In genomic region chr2:42832289-42832634, GRCh38 we compare ENCODE assay signal across 10 cellular contexts. TPM values are rescaled to one million over a fixed set of nuclear protein-coding genes. Genes with fewer than 3 reads are reported as not detected.
"Had no signal": no experiment of that assay in that cellular context is flagged by ENCODE, and none has a peak within 500 bp of the region (broad histone marks: within the 10 kb centered on the region; RNA-seq: fewer than 3 reads in every experiment).

No MANE protein-coding gene starts in this region.

- DNase-seq: HFFc6 had no signal

- H3K27ac ChIP-seq: HL-60, KMS-11 had no signal

- H3K9me3 ChIP-seq: HAP-1 had no signal

- H3K4me2 ChIP-seq: GM23338, KMS-11 had no signal

- H3K36me3 ChIP-seq: HAP-1 had no signal

- H2AFZ ChIP-seq: GM23338 had no signal

- H3K27ac Mint-ChIP-seq: GM23338, HFFc6, IgD-negative memory B cell had no signal

- H3K9ac ChIP-seq: KMS-11 had no signal

- H3K4me3 ChIP-seq: GM23338, HAP-1 had no signal

- H3K9me3 Mint-ChIP-seq: HFFc6 had no signal

- H3K4me3 Mint-ChIP-seq: GM23338, HFFc6 had no signal

- ATAC-seq: GM23338, HCT116, HepG2 had no signal

- FAIRE-seq: HepG2 had no signal

RNA-seq across cellular contexts. Expression of gene HAAO, which starts 39.9 kb away (rescaled TPM):
- total RNA-seq: H4, HT1080 had no signal
